ENCODE assay signal across 19 cellular contexts in genomic region chr2:200913654-200914053, GRCh38. TPM values are rescaled to one million over a fixed set of nuclear protein-coding genes. Genes with fewer than 3 reads are reported as not detected.
DNase-seq lines count a peak whose midpoint lies in the region; ATAC-seq, FAIRE-seq and TF ChIP-seq lines count a peak whose summit lies in the region.
"Had no signal": no experiment of that assay in that cellular context is flagged by ENCODE, and none has a peak within 500 bp of the region (broad histone marks: within the 10 kb centered on the region; RNA-seq: fewer than 3 reads in every experiment).

No MANE protein-coding gene starts in this region.

- H3K4me1 Mint-ChIP-seq in CD4-positive, alpha-beta T cell (ENCODE audit: low read depth): no peaks in the 10 kb centered on the region
- peaks cover 24% of the 10 kb centered on the region for H3K4me1 Mint-ChIP-seq in chondrocyte (ENCODE audit: low read depth)
- H3K4me1 Mint-ChIP-seq: GM23338 had no signal

- no peak for TF ChIP-seq POLR2A in GM12891 (IDR thresholded peaks at IDR 0.05; ENCODE audit: low read depth, low read length)

- no peaks in the 10 kb centered on the region for H3K9me3 Mint-ChIP-seq in CD4-positive, alpha-beta T cell
- no peaks in the 10 kb centered on the region for H3K9me3 Mint-ChIP-seq in chondrocyte (ENCODE audit: low read depth)
- H3K9me3 Mint-ChIP-seq: activated T-helper 1 cell treated with anti-CD3 and anti-CD28 coated beads, Interleukin-12 subunit alpha, Interleukin-12 subunit beta, Interleukin-2, Interleukin-4 antibody, amounts not matched to agents 30 ng/mL and 10 ng/mL and 1 ng/mL, durations not matched to agents 14 hours and 24 hours and 36 hours; GM23338 had no signal

- FAIRE-seq in HTR-8/SVneo (lab: Jason Lieb, UNC) (no peak), GM12891 (lab: Jason Lieb, UNC) (no peak)
- FAIRE-seq: endometrium had no signal

- intact Hi-C loops in CD4-positive, alpha-beta T cell (cut with DNase I, micrococcal nuclease): no loop called here

- no peak for ATAC-seq in CD4-positive, alpha-beta T cell (ENCODE audit: poor library complexity)
- ATAC-seq in HG03469 (IDR thresholded peaks at IDR 0.05; ENCODE audit: unreplicated experiment): no peak
- ATAC-seq: body of pancreas, GM23338, Panc1, sciatic nerve had no signal

- H3K27me3 ChIP-seq in CD4-positive, alpha-beta T cell (ENCODE audit: control insufficient read depth, insufficient read depth, low read length): no peaks in the 10 kb centered on the region
- H3K27me3 ChIP-seq: body of pancreas, vagina had no signal

- POLR2A ChIA-PET in CD4-positive, alpha-beta T cell (lab: Charles Lee): interaction anchor here (0.9 kb wide), 1 partner anchor 13 kb away, joined by 3 read pairs; no protein-coding TSS in a partner anchor

- H3K4me3 Mint-ChIP-seq in CD4-positive, alpha-beta T cell: no peak overlapping the region
- H3K4me3 Mint-ChIP-seq in chondrocyte (ENCODE audit: unreplicated experiment): no peak overlapping the region
- H3K4me3 Mint-ChIP-seq: activated T-helper 1 cell treated with anti-CD3 and anti-CD28 coated beads, Interleukin-12 subunit alpha, Interleukin-12 subunit beta, Interleukin-2, Interleukin-4 antibody, amounts not matched to agents 30 ng/mL and 10 ng/mL and 1 ng/mL, durations not matched to agents 14 hours and 24 hours and 36 hours; GM23338 had no signal

- TF ChIP-seq CTCF in CD4-positive, alpha-beta T cell (IDR thresholded peaks at IDR 0.05): no peak
- TF ChIP-seq CTCF in chondrocyte (IDR thresholded peaks at IDR 0.05): no peak
- no peak for TF ChIP-seq CTCF in coronary artery (IDR thresholded peaks at IDR 0.05)

- peak overlapping the region; percentile 7 for H3K27ac Mint-ChIP-seq in CD4-positive, alpha-beta T cell
- peak overlapping the region; percentile 93 for H3K27ac Mint-ChIP-seq in chondrocyte (ENCODE audit: unreplicated experiment)
- H3K27ac Mint-ChIP-seq: activated T-helper 1 cell treated with anti-CD3 and anti-CD28 coated beads, Interleukin-12 subunit alpha, Interleukin-12 subunit beta, Interleukin-2, Interleukin-4 antibody, amounts not matched to agents 30 ng/mL and 10 ng/mL and 1 ng/mL, durations not matched to agents 14 hours and 24 hours and 36 hours; GM23338 had no signal

- H3K27me3 Mint-ChIP-seq in CD4-positive, alpha-beta T cell: no peaks in the 10 kb centered on the region
- H3K27me3 Mint-ChIP-seq in chondrocyte (ENCODE audit: low read depth): no peaks in the 10 kb centered on the region

- CTCF ChIA-PET in CD4-positive, alpha-beta T cell (lab: Charles Lee): interaction anchor here (1.2 kb wide), 1 partner anchor 12 kb away, joined by 4 read pairs; no protein-coding TSS in a partner anchor

- peaks cover 78% of the 10 kb centered on the region for H3K36me3 Mint-ChIP-seq in CD4-positive, alpha-beta T cell (ENCODE audit: low read depth)
- peaks cover 17% of the 10 kb centered on the region for H3K36me3 Mint-ChIP-seq in chondrocyte (ENCODE audit: low read depth)

- no peak overlapping the region for H3K27ac ChIP-seq in CD4-positive, alpha-beta T cell (ENCODE audit: low read depth, low read length)
- H3K27ac ChIP-seq in coronary artery: no peak overlapping the region
- H3K27ac ChIP-seq: body of pancreas, KMS-11, vagina had no signal

- no peak overlapping the region for H3K4me3 ChIP-seq in coronary artery
- H3K4me3 ChIP-seq: body of pancreas, GM23338, vagina had no signal

- DNase-seq in CD4-positive, alpha-beta T cell: no peak
- peak; percentile 10 for DNase-seq in HTR-8/SVneo (ENCODE audit: insufficient read length, low spot score)
- no peak for DNase-seq in chondrocyte (ENCODE audit: low spot score)
- DNase-seq in non-pigmented ciliary epithelial cell (ENCODE audit: low read depth): peak; percentile 38
- no peak for DNase-seq in coronary artery (ENCODE audit: low spot score)
- no peak for DNase-seq in GM12891 (ENCODE audit: insufficient read length, low spot score)
- DNase-seq: activated CD4-positive, alpha-beta T cell treated with anti-CD3 and anti-CD28 coated beads for 1 hour; body of pancreas; NCI-H1694; NCI-H510A; stimulated activated naive CD4-positive, alpha-beta T cell had no signal

- H3K9me3 ChIP-seq in CD4-positive, alpha-beta T cell (ENCODE audit: control insufficient read depth, low read length): no peaks in the 10 kb centered on the region
- H3K9me3 ChIP-seq: body of pancreas, vagina had no signal

TF ChIP-seq in GM12891, 5 proteins besides CTCF, POLR2A, EP300 and RAD21:
- TF ChIP-seq SPI1 (IDR thresholded peaks at IDR 0.05; ENCODE audit: low read depth, low read length): no peak
- no peak for TF ChIP-seq POLR2AphosphoS5 (IDR thresholded peaks at IDR 0.05; ENCODE audit: low read depth, low read length)
- no peak for TF ChIP-seq PAX5 (IDR thresholded peaks at IDR 0.05; ENCODE audit: insufficient read depth, low read length, severe bottlenecking)
- TF ChIP-seq POU2F2 (IDR thresholded peaks at IDR 0.05; ENCODE audit: low read depth, low read length): no peak
- TF ChIP-seq TAF1 (IDR thresholded peaks at IDR 0.05; ENCODE audit: low read depth, low read length): no peak

RNA-seq across cellular contexts. Expression of gene NIF3L1, which starts 24.5 kb away (rescaled TPM):
- total RNA-seq in CD4-positive, alpha-beta T cell: 1 to 10 TPM; 6.1 to 6.7 TPM
- 14.8 to 22.2 TPM (median 17.5 TPM) in 3 replicates for total RNA-seq in chondrocyte
- polyA plus RNA-seq in GM12891 (2012; ENCODE audit: low read depth, missing spikeins): 17.8 TPM

RNA-seq across cellular contexts. Expression of gene PPIL3, which starts 24.8 kb away (rescaled TPM):
- total RNA-seq in CD4-positive, alpha-beta T cell: 10 to 100 TPM; 23.1 to 29.8 TPM
- 34.8 to 41.2 TPM (median 37.1 TPM) in 3 replicates for total RNA-seq in chondrocyte
- polyA plus RNA-seq in GM12891 (2012; ENCODE audit: low read depth, missing spikeins): 61.1 TPM

RNA-seq across cellular contexts. Expression of gene CLK1, which starts 49.2 kb away (rescaled TPM):
- total RNA-seq in CD4-positive, alpha-beta T cell: 1,000 to 10,000 TPM; 1,228 to 1,235 TPM
- total RNA-seq in chondrocyte: 46.7 to 66.0 TPM (median 58.4 TPM) in 3 replicates
- 42.5 TPM for polyA plus RNA-seq in GM12891 (2012; ENCODE audit: low read depth, missing spikeins)

RNA-seq across cellular contexts. Expression of gene ORC2, which starts 49.8 kb away (rescaled TPM):
- 10 to 100 TPM; 25.0 to 26.6 TPM for total RNA-seq in CD4-positive, alpha-beta T cell
- 19.2 to 35.6 TPM (median 19.8 TPM) in 3 replicates for total RNA-seq in chondrocyte
- polyA plus RNA-seq in GM12891 (2012; ENCODE audit: low read depth, missing spikeins): 8.1 TPM

Comparison
In these comparisons a context has a peak if more than half of its experiments do, and no peak if none do; other contexts are left out.
1. DNase-seq: peak in HTR-8/SVneo (single experiment) and non-pigmented ciliary epithelial cell (single experiment); none in CD4-positive, alpha-beta T cell (0 of 10), chondrocyte (single experiment), coronary artery (single experiment) and GM12891 (single experiment).
2. RNA of gene CLK1, which starts 49.2 kb away (total RNA-seq): 1,228 to 1,235 TPM in CD4-positive, alpha-beta T cell; 46.7 to 66.0 TPM in chondrocyte; every median in the first group is over 10 times any median in the second.